19 cellular contexts compared by ENCODE assay signal in genomic region chr3:171317133-171317532, GRCh38.
DNase-seq lines count a peak whose midpoint lies in the region; ATAC-seq and TF ChIP-seq lines count a peak whose summit lies in the region.
"Had no signal": no experiment of that assay in that cellular context is flagged by ENCODE, and none has a peak within 500 bp of the region (broad histone marks: within the 10 kb centered on the region; RNA-seq: fewer than 3 reads in every experiment).

No MANE protein-coding gene starts in this region.

- DNase-seq in COR-L47 (lab: John Stamatoyannopoulos, UW) (peak; percentile 90), M059J (ENCODE audit: low read depth) (peak; percentile 64), cardiac fibroblast (ENCODE audit: low read depth in 2 of 2) (peak; percentile 50 to 53), kidney glomerular epithelial cell (lab: John Stamatoyannopoulos, UW) (peak; percentile 52), omental fat pad (ENCODE audit: low spot score) (no peak)
- no peak for DNase-seq in naive thymus-derived CD4-positive, alpha-beta T cell
- DNase-seq in activated effector memory CD4-positive, alpha-beta T cell treated with Interleukin-2 at 50 U/mL for 16 hours = no peak
- DNase-seq: activated CD4-positive, alpha-beta T cell treated with anti-CD3 and anti-CD28 coated beads for 36 hours; activated naive CD4-positive, alpha-beta T cell treated with anti-CD3 and anti-CD28 coated beads, Interleukin-2, amount 10 ng/mL, durations not matched to agents 7 days and 5 days; effector CD8-positive, alpha-beta T cell; foreskin keratinocyte; NCI-H187; SHP77 treated with DMSO at 0.1 percent for 48 hours; sigmoid colon; stimulated activated CD4-positive, alpha-beta T cell treated with anti-CD3 and anti-CD28 coated beads, Interleukin-4, amount 100 ng/mL, for 1 hour; stimulated activated CD8-positive, alpha-beta memory T cell treated with anti-CD3 and anti-CD28 coated beads, Interleukin-4, amount 100 ng/mL, for 48 hours had no signal

- peaks cover 18 to 74% (median 58%) of the 10 kb centered on the region in 7 donors for H3K4me1 Mint-ChIP-seq in naive thymus-derived CD4-positive, alpha-beta T cell

- no peak overlapping the region for H3K4me3 ChIP-seq in cardiac fibroblast (replicated peaks in 1 of 2; ENCODE audit: low read depth in 2 of 2, low read length in 2 of 2)
- no peak overlapping the region for H3K4me3 ChIP-seq in naive thymus-derived CD4-positive, alpha-beta T cell (ENCODE audit: low read length)
- H3K4me3 ChIP-seq: lung, sigmoid colon had no signal

- intact Hi-C loops in naive thymus-derived CD4-positive, alpha-beta T cell (cut with micrococcal nuclease) = no loop called here

- no peak overlapping the region for H3K27ac ChIP-seq in naive thymus-derived CD4-positive, alpha-beta T cell (ENCODE audit: low read depth, low read length)
- H3K27ac ChIP-seq: foreskin keratinocyte, sigmoid colon had no signal

- POLR2A ChIA-PET in naive thymus-derived CD4-positive, alpha-beta T cell (lab: Charles Lee) = no interaction called here

- no peaks in the 10 kb centered on the region for H3K27me3 ChIP-seq in naive thymus-derived CD4-positive, alpha-beta T cell (ENCODE audit: control insufficient read depth in 2 of 2, insufficient read depth in 2 of 2, low read length in 2 of 2)
- H3K27me3 ChIP-seq: foreskin keratinocyte, sigmoid colon had no signal

- CTCF ChIA-PET in naive thymus-derived CD4-positive, alpha-beta T cell (lab: Charles Lee) = no interaction called here

- no peaks in the 10 kb centered on the region for H3K27me3 Mint-ChIP-seq in naive thymus-derived CD4-positive, alpha-beta T cell
- H3K27me3 Mint-ChIP-seq: activated CD4-positive, alpha-beta T cell treated with anti-CD3 and anti-CD28 coated beads for 36 hours; activated naive CD4-positive, alpha-beta T cell treated with anti-CD3 and anti-CD28 coated beads, Interleukin-2, amount 10 ng/mL, durations not matched to agents 7 days and 5 days had no signal

- H3K27ac Mint-ChIP-seq in naive thymus-derived CD4-positive, alpha-beta T cell = peak overlapping the region in 1 of 9 donors; percentile 6
- H3K27ac Mint-ChIP-seq: activated CD4-positive, alpha-beta T cell treated with anti-CD3 and anti-CD28 coated beads for 36 hours; activated naive CD4-positive, alpha-beta T cell treated with anti-CD3 and anti-CD28 coated beads, Interleukin-2, amount 10 ng/mL, durations not matched to agents 7 days and 5 days had no signal

- H3K4me1 ChIP-seq in naive thymus-derived CD4-positive, alpha-beta T cell (ENCODE audit: control insufficient read depth in 2 of 2, insufficient read depth in 2 of 2, low read length in 2 of 2) = peaks cover 0 to 7% of the 10 kb centered on the region in 2 donors
- H3K4me1 ChIP-seq: foreskin keratinocyte had no signal

- peaks cover 0 to 11% (median 3%) of the 10 kb centered on the region in 5 donors for H3K36me3 Mint-ChIP-seq in naive thymus-derived CD4-positive, alpha-beta T cell
- H3K36me3 Mint-ChIP-seq: brain had no signal

- ATAC-seq in omental fat pad (ENCODE audit: low FRiP score) = no peak
- ATAC-seq in naive thymus-derived CD4-positive, alpha-beta T cell = no peak
- ATAC-seq in HG03469 (IDR thresholded peaks at IDR 0.05; ENCODE audit: unreplicated experiment) = no peak
- ATAC-seq: activated CD4-positive, alpha-beta T cell treated with anti-CD3 and anti-CD28 coated beads for 36 hours; foreskin keratinocyte had no signal

- no peaks in the 10 kb centered on the region for H3K36me3 ChIP-seq in naive thymus-derived CD4-positive, alpha-beta T cell (ENCODE audit: control insufficient read depth in 2 of 3, insufficient read depth in 3 of 3, low read length in 3 of 3)
- H3K36me3 ChIP-seq: sigmoid colon had no signal

- peaks cover 0 to 1% (median 0%) of the 10 kb centered on the region in 11 donors for H3K9me3 Mint-ChIP-seq in naive thymus-derived CD4-positive, alpha-beta T cell
- H3K9me3 Mint-ChIP-seq: activated naive CD4-positive, alpha-beta T cell treated with anti-CD3 and anti-CD28 coated beads, Interleukin-2, amount 10 ng/mL, durations not matched to agents 7 days and 5 days; brain had no signal

- no peak overlapping the region for H3K4me3 Mint-ChIP-seq in naive thymus-derived CD4-positive, alpha-beta T cell
- H3K4me3 Mint-ChIP-seq: activated CD4-positive, alpha-beta T cell treated with anti-CD3 and anti-CD28 coated beads for 36 hours; activated naive CD4-positive, alpha-beta T cell treated with anti-CD3 and anti-CD28 coated beads, Interleukin-2, amount 10 ng/mL, durations not matched to agents 7 days and 5 days; brain had no signal

- no peaks in the 10 kb centered on the region for H3K9me3 ChIP-seq in naive thymus-derived CD4-positive, alpha-beta T cell (ENCODE audit: control insufficient read depth in 2 of 3, low read length in 3 of 3)
- H3K9me3 ChIP-seq: sigmoid colon had no signal

- TF ChIP-seq CTCF in cardiac fibroblast (IDR thresholded peaks at IDR 0.05; ENCODE audit: low read depth, low read length) = no peak
- no peak for TF ChIP-seq CTCF in omental fat pad (IDR thresholded peaks at IDR 0.05)

Comparison
In these comparisons a context has a peak if more than half of its experiments do, and no peak if none do; other contexts are left out.
1. DNase-seq: peak in COR-L47 (single experiment), M059J (single experiment), cardiac fibroblast (2 of 2) and kidney glomerular epithelial cell (single experiment); none in omental fat pad (single experiment), naive thymus-derived CD4-positive, alpha-beta T cell (0 of 9) and activated effector memory CD4-positive, alpha-beta T cell treated with Interleukin-2 at 50 U/mL for 16 hours (single experiment).